29 cellular contexts compared by ENCODE assay signal in genomic region chr1:24288479-24288878, GRCh38. TPM values are rescaled to one million over a fixed set of nuclear protein-coding genes. Genes with fewer than 3 reads are reported as not detected.
"Had no signal": no experiment of that assay in that cellular context is flagged by ENCODE, and none has a peak within 500 bp of the region (broad histone marks: within the 10 kb centered on the region; RNA-seq: fewer than 3 reads in every experiment).

No MANE protein-coding gene starts in this region.

- H3K27me3 ChIP-seq: pancreas, tibial nerve, uterus had no signal

- H3K27ac Mint-ChIP-seq: immature natural killer cell; mesothelial cell of epicardium; naive B cell; nephron; stimulated activated effector memory CD8-positive, alpha-beta T cell treated with anti-CD3 and anti-CD28 coated beads, Interleukin-12 subunit alpha, Interleukin-12 subunit beta, amount 100 ng/mL, for 72 hours; stimulated activated naive CD8-positive, alpha-beta T cell treated with anti-CD3 and anti-CD28 coated beads, Interleukin-15, amount 100 ng/mL, for 72 hours; type B pancreatic cell had no signal

- H3K4me3 ChIP-seq: left ventricle myocardium inferior, lung, pancreas, prostate gland, spleen, tibial nerve, uterus had no signal

- H3K4me1 Mint-ChIP-seq: immature natural killer cell; neural crest cell; stimulated activated effector memory CD8-positive, alpha-beta T cell treated with anti-CD3 and anti-CD28 coated beads, Interleukin-12 subunit alpha, Interleukin-12 subunit beta, amount 100 ng/mL, for 72 hours; stimulated activated naive CD8-positive, alpha-beta T cell treated with anti-CD3 and anti-CD28 coated beads, Interleukin-15, amount 100 ng/mL, for 72 hours had no signal

- H3K27ac ChIP-seq: left ventricle myocardium inferior, pancreas, prostate gland, spleen, tibial nerve, uterus had no signal

- H3K9me3 Mint-ChIP-seq: immature natural killer cell; mesothelial cell of epicardium; naive B cell; nephron; neural crest cell; stimulated activated effector memory CD8-positive, alpha-beta T cell treated with anti-CD3 and anti-CD28 coated beads, Interleukin-12 subunit alpha, Interleukin-12 subunit beta, amount 100 ng/mL, for 72 hours; stimulated activated naive CD8-positive, alpha-beta T cell treated with anti-CD3 and anti-CD28 coated beads, Interleukin-15, amount 100 ng/mL, for 72 hours; type B pancreatic cell had no signal

- H3K9me3 ChIP-seq: left ventricle myocardium inferior, pancreas, prostate gland, spleen, tibial nerve, uterus had no signal

- H3K4me1 ChIP-seq: pancreas, prostate gland had no signal

- H3K4me3 Mint-ChIP-seq: immature natural killer cell; mesothelial cell of epicardium; naive B cell; nephron; neural crest cell; stimulated activated effector memory CD8-positive, alpha-beta T cell treated with anti-CD3 and anti-CD28 coated beads, Interleukin-12 subunit alpha, Interleukin-12 subunit beta, amount 100 ng/mL, for 72 hours; stimulated activated naive CD8-positive, alpha-beta T cell treated with anti-CD3 and anti-CD28 coated beads, Interleukin-15, amount 100 ng/mL, for 72 hours; type B pancreatic cell had no signal

- H3K36me3 Mint-ChIP-seq: immature natural killer cell; mesothelial cell of epicardium; naive B cell; stimulated activated effector memory CD8-positive, alpha-beta T cell treated with anti-CD3 and anti-CD28 coated beads, Interleukin-12 subunit alpha, Interleukin-12 subunit beta, amount 100 ng/mL, for 72 hours; type B pancreatic cell had no signal

- ATAC-seq: pancreas; right cardiac atrium; sciatic nerve; stimulated activated effector memory CD8-positive, alpha-beta T cell treated with anti-CD3 and anti-CD28 coated beads, Interleukin-12 subunit alpha, Interleukin-12 subunit beta, amount 100 ng/mL, for 72 hours; stimulated activated naive CD8-positive, alpha-beta T cell treated with anti-CD3 and anti-CD28 coated beads, Interleukin-15, amount 100 ng/mL, for 72 hours had no signal

- H3K36me3 ChIP-seq: left ventricle myocardium inferior, pancreas, prostate gland, spleen, tibial nerve, uterus had no signal

- DNase-seq: hypothalamus; immature natural killer cell; islet precursor cell; left ventricle myocardium inferior; mesendoderm; naive B cell; nucleus accumbens; pancreas; posterior cingulate gyrus; retina; right cardiac atrium; small intestine; spleen; stimulated activated CD4-positive, alpha-beta T cell treated with anti-CD3 and anti-CD28 coated beads, Interleukin-4, amount 100 ng/mL, for 24 hours; stimulated activated naive CD4-positive, alpha-beta T cell treated with Interleukin-2 at 50 U/mL for 16 hours; stimulated activated naive CD8-positive, alpha-beta T cell treated with anti-CD3 and anti-CD28 coated beads, Interleukin-15, amount 100 ng/mL, for 72 hours; substantia nigra; uterus had no signal

RNA-seq across cellular contexts. Expression of gene GRHL3, which starts 30.7 kb away (rescaled TPM):
- total RNA-seq: left ventricle myocardium inferior, mononuclear cell, osteoblast, sciatic nerve, spleen, tibial nerve had no signal
- polyA plus RNA-seq: immature natural killer cell, right cardiac atrium had no signal
